Comparison of ENCODE assay signal across 1 cellular context in the genomic region with DNA sequence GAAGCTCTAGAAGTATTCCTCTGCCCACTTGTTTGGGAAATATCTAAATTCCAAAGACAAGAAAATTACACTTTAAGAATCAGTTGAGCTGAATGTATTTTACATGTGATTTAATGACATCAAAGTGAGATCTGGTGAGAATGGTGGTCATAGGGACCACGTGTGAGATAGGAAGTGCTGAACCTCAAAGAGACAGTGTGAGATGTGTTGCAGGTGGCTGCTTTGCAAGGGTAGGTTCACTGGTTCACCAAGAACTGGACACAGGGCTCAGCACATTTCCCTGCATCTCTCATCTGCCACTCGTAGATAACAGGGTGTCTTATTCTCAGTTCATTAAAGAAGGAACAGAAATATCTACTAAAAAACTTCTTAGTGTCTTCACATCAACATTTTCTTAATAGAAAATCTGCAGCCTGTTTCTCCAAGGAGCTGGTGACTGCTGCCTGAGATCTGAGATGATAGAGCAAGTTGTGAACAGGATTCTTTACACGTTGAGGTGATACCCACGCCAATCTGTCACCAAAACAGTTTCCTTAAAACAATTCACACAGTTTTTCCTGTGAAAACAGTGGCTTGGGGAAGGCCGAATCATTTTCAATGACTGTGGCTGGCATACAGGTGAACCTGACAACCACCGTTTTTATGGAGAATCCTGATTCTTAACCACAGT.
TF ChIP-seq lines count a peak whose summit lies in the region.

No MANE protein-coding gene starts in this region.

TF ChIP-seq in GM12878, 131 proteins besides CTCF, POLR2A, EP300 and RAD21 (continues in another document):
- TF ChIP-seq GABPA (IDR thresholded peaks at IDR 0.05; ENCODE audit: low read depth) (no peak), EGR1 (IDR thresholded peaks at IDR 0.05; ENCODE audit: borderline replicate concordance in 1 of 2, low read depth in 2 of 2, low read length in 2 of 2) (no peak), MTA2 (IDR thresholded peaks at IDR 0.05; ENCODE audit: low read depth) (peak; percentile 44; the same call in 1 of the 2 replicates), WRNIP1 (IDR thresholded peaks at IDR 0.05; ENCODE audit: borderline replicate concordance, low read depth, low read length) (no peak), CHD2 (IDR thresholded peaks at IDR 0.05; ENCODE audit: borderline replicate concordance, low read depth, low read length) (0 out of 2 replicates have a peak, but pooled peaks have one; percentile 30), SPI1 (IDR thresholded peaks at IDR 0.05; ENCODE audit: borderline replicate concordance, insufficient read depth, low read depth, low read length) (peak; percentile 47; the same call in 1 of the 2 replicates), NR2C1 (IDR thresholded peaks at IDR 0.05) (no peak), KAT2A (conservative IDR thresholded peaks at IDR 0.05; ENCODE audit: control insufficient read depth, low read depth, low read length) (no peak), PAX5 (IDR thresholded peaks at IDR 0.05; ENCODE audit: borderline replicate concordance, low read depth, low read length) (0 out of 2 replicates have a peak, but pooled peaks have one; percentile 36), CREB1 (IDR thresholded peaks at IDR 0.05; ENCODE audit: low read depth) (peak; percentile 51; the same call in 1 of the 2 replicates), RUNX3 (IDR thresholded peaks at IDR 0.05; ENCODE audit: low read length) (peak; percentile 65; the same call in 1 of the 2 replicates), TCF12 (IDR thresholded peaks at IDR 0.05; ENCODE audit: low read depth, low read length) (peak; percentile 84; the same call in 1 of the 2 replicates), BHLHE40 (IDR thresholded peaks at IDR 0.05; ENCODE audit: borderline replicate concordance in 1 of 2, low read depth in 2 of 2, low read length in 1 of 2) (peak; percentile 22 to 63; a peak in 2 of 4 replicates), MYC (IDR thresholded peaks at IDR 0.05; ENCODE audit: insufficient read depth, insufficient read length, insufficient replicate concordance, low read length, severe bottlenecking) (no peak), ZSCAN29 (IDR thresholded peaks at IDR 0.05) (no peak), NBN (IDR thresholded peaks at IDR 0.05) (no peak), ASH2L (IDR thresholded peaks at IDR 0.05; ENCODE audit: borderline replicate concordance, low read depth) (no peak), ATF7 (IDR thresholded peaks at IDR 0.05; ENCODE audit: low read depth) (peak; percentile 59), BMI1 (IDR thresholded peaks at IDR 0.05; ENCODE audit: borderline replicate concordance) (no peak), RELA (IDR thresholded peaks at IDR 0.05; ENCODE audit: borderline replicate concordance, partially characterized antibody) (no peak), MEF2B (IDR thresholded peaks at IDR 0.05; ENCODE audit: partially characterized antibody, poor library complexity, severe bottlenecking) (peak; percentile 16), TCF3 (IDR thresholded peaks at IDR 0.05; ENCODE audit: borderline replicate concordance, insufficient read depth, low read depth, low read length) (0 out of 2 replicates have a peak, but pooled peaks have one; percentile 39), POLR2AphosphoS5 (IDR thresholded peaks at IDR 0.05; ENCODE audit: low read length) (peak; percentile 52; the same call in 1 of the 2 replicates), IKZF2 (IDR thresholded peaks at IDR 0.05) (peak in 1 of 2 experiments; percentile 41; a peak in 1 of 4 replicates), BCL11A (IDR thresholded peaks at IDR 0.05; ENCODE audit: low read depth, low read length) (no peak), SIX5 (IDR thresholded peaks at IDR 0.05; ENCODE audit: low read depth, low read length, severe bottlenecking) (no peak), SMAD1 (IDR thresholded peaks at IDR 0.05; ENCODE audit: low read depth, partially characterized antibody) (no peak)
- TF ChIP-seq, protein P1, sequence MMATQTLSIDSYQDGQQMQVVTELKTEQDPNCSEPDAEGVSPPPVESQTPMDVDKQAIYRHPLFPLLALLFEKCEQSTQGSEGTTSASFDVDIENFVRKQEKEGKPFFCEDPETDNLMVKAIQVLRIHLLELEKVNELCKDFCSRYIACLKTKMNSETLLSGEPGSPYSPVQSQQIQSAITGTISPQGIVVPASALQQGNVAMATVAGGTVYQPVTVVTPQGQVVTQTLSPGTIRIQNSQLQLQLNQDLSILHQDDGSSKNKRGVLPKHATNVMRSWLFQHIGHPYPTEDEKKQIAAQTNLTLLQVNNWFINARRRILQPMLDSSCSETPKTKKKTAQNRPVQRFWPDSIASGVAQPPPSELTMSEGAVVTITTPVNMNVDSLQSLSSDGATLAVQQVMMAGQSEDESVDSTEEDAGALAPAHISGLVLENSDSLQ (IDR thresholded peaks at IDR 0.05): peak; percentile 40; the same call in 1 of the 2 replicates
- TF ChIP-seq, protein P2, sequence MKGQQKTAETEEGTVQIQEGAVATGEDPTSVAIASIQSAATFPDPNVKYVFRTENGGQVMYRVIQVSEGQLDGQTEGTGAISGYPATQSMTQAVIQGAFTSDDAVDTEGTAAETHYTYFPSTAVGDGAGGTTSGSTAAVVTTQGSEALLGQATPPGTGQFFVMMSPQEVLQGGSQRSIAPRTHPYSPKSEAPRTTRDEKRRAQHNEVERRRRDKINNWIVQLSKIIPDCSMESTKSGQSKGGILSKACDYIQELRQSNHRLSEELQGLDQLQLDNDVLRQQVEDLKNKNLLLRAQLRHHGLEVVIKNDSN (IDR thresholded peaks at IDR 0.05; ENCODE audit: borderline replicate concordance, extremely low read length, insufficient read depth, low read depth, low read length): no peak
- TF ChIP-seq, protein P3, sequence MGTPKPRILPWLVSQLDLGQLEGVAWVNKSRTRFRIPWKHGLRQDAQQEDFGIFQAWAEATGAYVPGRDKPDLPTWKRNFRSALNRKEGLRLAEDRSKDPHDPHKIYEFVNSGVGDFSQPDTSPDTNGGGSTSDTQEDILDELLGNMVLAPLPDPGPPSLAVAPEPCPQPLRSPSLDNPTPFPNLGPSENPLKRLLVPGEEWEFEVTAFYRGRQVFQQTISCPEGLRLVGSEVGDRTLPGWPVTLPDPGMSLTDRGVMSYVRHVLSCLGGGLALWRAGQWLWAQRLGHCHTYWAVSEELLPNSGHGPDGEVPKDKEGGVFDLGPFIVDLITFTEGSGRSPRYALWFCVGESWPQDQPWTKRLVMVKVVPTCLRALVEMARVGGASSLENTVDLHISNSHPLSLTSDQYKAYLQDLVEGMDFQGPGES (IDR thresholded peaks at IDR 0.05): no peak
- TF ChIP-seq, protein P4, sequence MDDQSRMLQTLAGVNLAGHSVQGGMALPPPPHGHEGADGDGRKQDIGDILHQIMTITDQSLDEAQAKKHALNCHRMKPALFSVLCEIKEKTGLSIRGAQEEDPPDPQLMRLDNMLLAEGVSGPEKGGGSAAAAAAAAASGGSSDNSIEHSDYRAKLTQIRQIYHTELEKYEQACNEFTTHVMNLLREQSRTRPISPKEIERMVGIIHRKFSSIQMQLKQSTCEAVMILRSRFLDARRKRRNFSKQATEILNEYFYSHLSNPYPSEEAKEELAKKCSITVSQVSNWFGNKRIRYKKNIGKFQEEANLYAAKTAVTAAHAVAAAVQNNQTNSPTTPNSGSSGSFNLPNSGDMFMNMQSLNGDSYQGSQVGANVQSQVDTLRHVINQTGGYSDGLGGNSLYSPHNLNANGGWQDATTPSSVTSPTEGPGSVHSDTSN (IDR thresholded peaks at IDR 0.05; ENCODE audit: insufficient replicate concordance, low read depth, low read length): peak; percentile 59
- TF ChIP-seq, protein P5, sequence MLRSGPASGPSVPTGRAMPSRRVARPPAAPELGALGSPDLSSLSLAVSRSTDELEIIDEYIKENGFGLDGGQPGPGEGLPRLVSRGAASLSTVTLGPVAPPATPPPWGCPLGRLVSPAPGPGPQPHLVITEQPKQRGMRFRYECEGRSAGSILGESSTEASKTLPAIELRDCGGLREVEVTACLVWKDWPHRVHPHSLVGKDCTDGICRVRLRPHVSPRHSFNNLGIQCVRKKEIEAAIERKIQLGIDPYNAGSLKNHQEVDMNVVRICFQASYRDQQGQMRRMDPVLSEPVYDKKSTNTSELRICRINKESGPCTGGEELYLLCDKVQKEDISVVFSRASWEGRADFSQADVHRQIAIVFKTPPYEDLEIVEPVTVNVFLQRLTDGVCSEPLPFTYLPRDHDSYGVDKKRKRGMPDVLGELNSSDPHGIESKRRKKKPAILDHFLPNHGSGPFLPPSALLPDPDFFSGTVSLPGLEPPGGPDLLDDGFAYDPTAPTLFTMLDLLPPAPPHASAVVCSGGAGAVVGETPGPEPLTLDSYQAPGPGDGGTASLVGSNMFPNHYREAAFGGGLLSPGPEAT (IDR thresholded peaks at IDR 0.05; ENCODE audit: low read depth): 0 out of 2 replicates have a peak, but pooled peaks have one; percentile 9
- TF ChIP-seq, protein P6, sequence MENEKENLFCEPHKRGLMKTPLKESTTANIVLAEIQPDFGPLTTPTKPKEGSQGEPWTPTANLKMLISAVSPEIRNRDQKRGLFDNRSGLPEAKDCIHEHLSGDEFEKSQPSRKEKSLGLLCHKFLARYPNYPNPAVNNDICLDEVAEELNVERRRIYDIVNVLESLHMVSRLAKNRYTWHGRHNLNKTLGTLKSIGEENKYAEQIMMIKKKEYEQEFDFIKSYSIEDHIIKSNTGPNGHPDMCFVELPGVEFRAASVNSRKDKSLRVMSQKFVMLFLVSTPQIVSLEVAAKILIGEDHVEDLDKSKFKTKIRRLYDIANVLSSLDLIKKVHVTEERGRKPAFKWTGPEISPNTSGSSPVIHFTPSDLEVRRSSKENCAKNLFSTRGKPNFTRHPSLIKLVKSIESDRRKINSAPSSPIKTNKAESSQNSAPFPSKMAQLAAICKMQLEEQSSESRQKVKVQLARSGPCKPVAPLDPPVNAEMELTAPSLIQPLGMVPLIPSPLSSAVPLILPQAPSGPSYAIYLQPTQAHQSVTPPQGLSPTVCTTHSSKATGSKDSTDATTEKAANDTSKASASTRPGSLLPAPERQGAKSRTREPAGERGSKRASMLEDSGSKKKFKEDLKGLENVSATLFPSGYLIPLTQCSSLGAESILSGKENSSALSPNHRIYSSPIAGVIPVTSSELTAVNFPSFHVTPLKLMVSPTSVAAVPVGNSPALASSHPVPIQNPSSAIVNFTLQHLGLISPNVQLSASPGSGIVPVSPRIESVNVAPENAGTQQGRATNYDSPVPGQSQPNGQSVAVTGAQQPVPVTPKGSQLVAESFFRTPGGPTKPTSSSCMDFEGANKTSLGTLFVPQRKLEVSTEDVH (IDR thresholded peaks at IDR 0.05; ENCODE audit: low read depth, partially characterized antibody): no peak
- TF ChIP-seq, protein P7, sequence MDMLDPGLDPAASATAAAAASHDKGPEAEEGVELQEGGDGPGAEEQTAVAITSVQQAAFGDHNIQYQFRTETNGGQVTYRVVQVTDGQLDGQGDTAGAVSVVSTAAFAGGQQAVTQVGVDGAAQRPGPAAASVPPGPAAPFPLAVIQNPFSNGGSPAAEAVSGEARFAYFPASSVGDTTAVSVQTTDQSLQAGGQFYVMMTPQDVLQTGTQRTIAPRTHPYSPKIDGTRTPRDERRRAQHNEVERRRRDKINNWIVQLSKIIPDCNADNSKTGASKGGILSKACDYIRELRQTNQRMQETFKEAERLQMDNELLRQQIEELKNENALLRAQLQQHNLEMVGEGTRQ (IDR thresholded peaks at IDR 0.05; ENCODE audit: borderline replicate concordance, low read depth, low read length): peak; percentile 6; the same call in 1 of the 2 replicates
- TF ChIP-seq, protein P8, sequence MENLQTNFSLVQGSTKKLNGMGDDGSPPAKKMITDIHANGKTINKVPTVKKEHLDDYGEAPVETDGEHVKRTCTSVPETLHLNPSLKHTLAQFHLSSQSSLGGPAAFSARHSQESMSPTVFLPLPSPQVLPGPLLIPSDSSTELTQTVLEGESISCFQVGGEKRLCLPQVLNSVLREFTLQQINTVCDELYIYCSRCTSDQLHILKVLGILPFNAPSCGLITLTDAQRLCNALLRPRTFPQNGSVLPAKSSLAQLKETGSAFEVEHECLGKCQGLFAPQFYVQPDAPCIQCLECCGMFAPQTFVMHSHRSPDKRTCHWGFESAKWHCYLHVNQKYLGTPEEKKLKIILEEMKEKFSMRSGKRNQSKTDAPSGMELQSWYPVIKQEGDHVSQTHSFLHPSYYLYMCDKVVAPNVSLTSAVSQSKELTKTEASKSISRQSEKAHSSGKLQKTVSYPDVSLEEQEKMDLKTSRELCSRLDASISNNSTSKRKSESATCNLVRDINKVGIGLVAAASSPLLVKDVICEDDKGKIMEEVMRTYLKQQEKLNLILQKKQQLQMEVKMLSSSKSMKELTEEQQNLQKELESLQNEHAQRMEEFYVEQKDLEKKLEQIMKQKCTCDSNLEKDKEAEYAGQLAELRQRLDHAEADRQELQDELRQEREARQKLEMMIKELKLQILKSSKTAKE (IDR thresholded peaks at IDR 0.05; ENCODE audit: low read depth, poor library complexity, severe bottlenecking): no peak
- TF ChIP-seq, protein P9, sequence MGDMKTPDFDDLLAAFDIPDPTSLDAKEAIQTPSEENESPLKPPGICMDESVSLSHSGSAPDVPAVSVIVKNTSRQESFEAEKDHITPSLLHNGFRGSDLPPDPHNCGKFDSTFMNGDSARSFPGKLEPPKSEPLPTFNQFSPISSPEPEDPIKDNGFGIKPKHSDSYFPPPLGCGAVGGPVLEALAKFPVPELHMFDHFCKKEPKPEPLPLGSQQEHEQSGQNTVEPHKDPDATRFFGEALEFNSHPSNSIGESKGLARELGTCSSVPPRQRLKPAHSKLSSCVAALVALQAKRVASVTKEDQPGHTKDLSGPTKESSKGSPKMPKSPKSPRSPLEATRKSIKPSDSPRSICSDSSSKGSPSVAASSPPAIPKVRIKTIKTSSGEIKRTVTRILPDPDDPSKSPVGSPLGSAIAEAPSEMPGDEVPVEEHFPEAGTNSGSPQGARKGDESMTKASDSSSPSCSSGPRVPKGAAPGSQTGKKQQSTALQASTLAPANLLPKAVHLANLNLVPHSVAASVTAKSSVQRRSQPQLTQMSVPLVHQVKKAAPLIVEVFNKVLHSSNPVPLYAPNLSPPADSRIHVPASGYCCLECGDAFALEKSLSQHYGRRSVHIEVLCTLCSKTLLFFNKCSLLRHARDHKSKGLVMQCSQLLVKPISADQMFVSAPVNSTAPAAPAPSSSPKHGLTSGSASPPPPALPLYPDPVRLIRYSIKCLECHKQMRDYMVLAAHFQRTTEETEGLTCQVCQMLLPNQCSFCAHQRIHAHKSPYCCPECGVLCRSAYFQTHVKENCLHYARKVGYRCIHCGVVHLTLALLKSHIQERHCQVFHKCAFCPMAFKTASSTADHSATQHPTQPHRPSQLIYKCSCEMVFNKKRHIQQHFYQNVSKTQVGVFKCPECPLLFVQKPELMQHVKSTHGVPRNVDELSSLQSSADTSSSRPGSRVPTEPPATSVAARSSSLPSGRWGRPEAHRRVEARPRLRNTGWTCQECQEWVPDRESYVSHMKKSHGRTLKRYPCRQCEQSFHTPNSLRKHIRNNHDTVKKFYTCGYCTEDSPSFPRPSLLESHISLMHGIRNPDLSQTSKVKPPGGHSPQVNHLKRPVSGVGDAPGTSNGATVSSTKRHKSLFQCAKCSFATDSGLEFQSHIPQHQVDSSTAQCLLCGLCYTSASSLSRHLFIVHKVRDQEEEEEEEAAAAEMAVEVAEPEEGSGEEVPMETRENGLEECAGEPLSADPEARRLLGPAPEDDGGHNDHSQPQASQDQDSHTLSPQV (IDR thresholded peaks at IDR 0.05): peak; percentile 44; the same call in 1 of the 2 replicates
- TF ChIP-seq, protein P10, sequence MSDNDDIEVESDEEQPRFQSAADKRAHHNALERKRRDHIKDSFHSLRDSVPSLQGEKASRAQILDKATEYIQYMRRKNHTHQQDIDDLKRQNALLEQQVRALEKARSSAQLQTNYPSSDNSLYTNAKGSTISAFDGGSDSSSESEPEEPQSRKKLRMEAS (IDR thresholded peaks at IDR 0.05; ENCODE audit: low read depth, low read length): peak; percentile 71; the same call in 1 of the 2 replicates
- TF ChIP-seq, protein P11, sequence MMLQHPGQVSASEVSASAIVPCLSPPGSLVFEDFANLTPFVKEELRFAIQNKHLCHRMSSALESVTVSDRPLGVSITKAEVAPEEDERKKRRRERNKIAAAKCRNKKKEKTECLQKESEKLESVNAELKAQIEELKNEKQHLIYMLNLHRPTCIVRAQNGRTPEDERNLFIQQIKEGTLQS (IDR thresholded peaks at IDR 0.05; ENCODE audit: borderline replicate concordance, extremely low read depth, low read depth, low read length): no peak
